Comparison of ENCODE assay signal across 1 cellular context in genomic region chr14:99603965-99604765, GRCh38.
TF ChIP-seq lines count a peak whose summit lies in the region.

TSS of gene CCDC85C (minus strand) at chr14:99604207. CDS start at chr14:99603959, 248 bp downstream.

TF ChIP-seq in HepG2, 621 proteins besides CTCF, POLR2A, EP300 and RAD21 (continued from another document and continues in another):
- TF ChIP-seq NFAT5 (CRISPR knock-in tag; IDR thresholded peaks at IDR 0.05) = no peak
- TF ChIP-seq, protein P1, sequence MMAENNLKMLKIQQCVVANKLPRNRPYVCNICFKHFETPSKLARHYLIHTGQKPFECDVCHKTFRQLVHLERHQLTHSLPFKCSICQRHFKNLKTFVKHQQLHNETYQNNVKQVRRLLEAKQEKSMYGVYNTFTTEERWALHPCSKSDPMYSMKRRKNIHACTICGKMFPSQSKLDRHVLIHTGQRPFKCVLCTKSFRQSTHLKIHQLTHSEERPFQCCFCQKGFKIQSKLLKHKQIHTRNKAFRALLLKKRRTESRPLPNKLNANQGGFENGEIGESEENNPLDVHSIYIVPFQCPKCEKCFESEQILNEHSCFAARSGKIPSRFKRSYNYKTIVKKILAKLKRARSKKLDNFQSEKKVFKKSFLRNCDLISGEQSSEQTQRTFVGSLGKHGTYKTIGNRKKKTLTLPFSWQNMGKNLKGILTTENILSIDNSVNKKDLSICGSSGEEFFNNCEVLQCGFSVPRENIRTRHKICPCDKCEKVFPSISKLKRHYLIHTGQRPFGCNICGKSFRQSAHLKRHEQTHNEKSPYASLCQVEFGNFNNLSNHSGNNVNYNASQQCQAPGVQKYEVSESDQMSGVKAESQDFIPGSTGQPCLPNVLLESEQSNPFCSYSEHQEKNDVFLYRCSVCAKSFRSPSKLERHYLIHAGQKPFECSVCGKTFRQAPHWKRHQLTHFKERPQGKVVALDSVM (CRISPR knock-in tag; IDR thresholded peaks at IDR 0.05) = no peak
- no peak for TF ChIP-seq ETV5 (CRISPR knock-in tag; IDR thresholded peaks at IDR 0.05; ENCODE audit: borderline replicate concordance)
- no peak for TF ChIP-seq TP53 (CRISPR knock-in tag; conservative IDR thresholded peaks at IDR 0.05)
- TF ChIP-seq TBX3 (IDR thresholded peaks at IDR 0.05; ENCODE audit: borderline replicate concordance) = no peak
- TF ChIP-seq, protein P2, sequence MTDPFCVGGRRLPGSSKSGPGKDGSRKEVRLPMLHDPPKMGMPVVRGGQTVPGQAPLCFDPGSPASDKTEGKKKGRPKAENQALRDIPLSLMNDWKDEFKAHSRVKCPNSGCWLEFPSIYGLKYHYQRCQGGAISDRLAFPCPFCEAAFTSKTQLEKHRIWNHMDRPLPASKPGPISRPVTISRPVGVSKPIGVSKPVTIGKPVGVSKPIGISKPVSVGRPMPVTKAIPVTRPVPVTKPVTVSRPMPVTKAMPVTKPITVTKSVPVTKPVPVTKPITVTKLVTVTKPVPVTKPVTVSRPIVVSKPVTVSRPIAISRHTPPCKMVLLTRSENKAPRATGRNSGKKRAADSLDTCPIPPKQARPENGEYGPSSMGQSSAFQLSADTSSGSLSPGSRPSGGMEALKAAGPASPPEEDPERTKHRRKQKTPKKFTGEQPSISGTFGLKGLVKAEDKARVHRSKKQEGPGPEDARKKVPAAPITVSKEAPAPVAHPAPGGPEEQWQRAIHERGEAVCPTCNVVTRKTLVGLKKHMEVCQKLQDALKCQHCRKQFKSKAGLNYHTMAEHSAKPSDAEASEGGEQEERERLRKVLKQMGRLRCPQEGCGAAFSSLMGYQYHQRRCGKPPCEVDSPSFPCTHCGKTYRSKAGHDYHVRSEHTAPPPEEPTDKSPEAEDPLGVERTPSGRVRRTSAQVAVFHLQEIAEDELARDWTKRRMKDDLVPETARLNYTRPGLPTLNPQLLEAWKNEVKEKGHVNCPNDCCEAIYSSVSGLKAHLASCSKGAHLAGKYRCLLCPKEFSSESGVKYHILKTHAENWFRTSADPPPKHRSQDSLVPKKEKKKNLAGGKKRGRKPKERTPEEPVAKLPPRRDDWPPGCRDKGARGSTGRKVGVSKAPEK (CRISPR knock-in tag; IDR thresholded peaks at IDR 0.05; ENCODE audit: borderline replicate concordance) = no peak
- no peak for TF ChIP-seq ZNF367 (CRISPR knock-in tag; IDR thresholded peaks at IDR 0.05; ENCODE audit: borderline replicate concordance)
- TF ChIP-seq ATF7 (IDR thresholded peaks at IDR 0.05) = no peak
- no peak for TF ChIP-seq ATF7 (CRISPR knock-in tag; IDR thresholded peaks at IDR 0.05)
- no peak for TF ChIP-seq SYNCRIP (IDR thresholded peaks at IDR 0.05; ENCODE audit: insufficient read depth, low read depth, low read length)
- TF ChIP-seq GPN1 (CRISPR knock-in tag; IDR thresholded peaks at IDR 0.05; ENCODE audit: borderline replicate concordance) = no peak
- TF ChIP-seq GATAD1 (CRISPR knock-in tag; IDR thresholded peaks at IDR 0.05) = no peak
- TF ChIP-seq ZNF768 (CRISPR knock-in tag; IDR thresholded peaks at IDR 0.05) = no peak
- peak; percentile 30; the same call in 1 of the 2 replicates for TF ChIP-seq ARNT2 (CRISPR knock-in tag; IDR thresholded peaks at IDR 0.05; ENCODE audit: low read depth)
- no peak for TF ChIP-seq ZNF235 (CRISPR knock-in tag; IDR thresholded peaks at IDR 0.05; ENCODE audit: borderline replicate concordance)
- no peak for TF ChIP-seq RBM22 (optimal IDR thresholded peaks at IDR 0.05; ENCODE audit: low read length)
- TF ChIP-seq ZHX2 (IDR thresholded peaks at IDR 0.05; ENCODE audit: low read depth) = no peak
- TF ChIP-seq ZHX2 (CRISPR knock-in tag; IDR thresholded peaks at IDR 0.05; ENCODE audit: borderline replicate concordance) = no peak
- TF ChIP-seq ASH2L (IDR thresholded peaks at IDR 0.05; ENCODE audit: insufficient read length, low read depth, low read length) = no peak
- TF ChIP-seq, protein P3, sequence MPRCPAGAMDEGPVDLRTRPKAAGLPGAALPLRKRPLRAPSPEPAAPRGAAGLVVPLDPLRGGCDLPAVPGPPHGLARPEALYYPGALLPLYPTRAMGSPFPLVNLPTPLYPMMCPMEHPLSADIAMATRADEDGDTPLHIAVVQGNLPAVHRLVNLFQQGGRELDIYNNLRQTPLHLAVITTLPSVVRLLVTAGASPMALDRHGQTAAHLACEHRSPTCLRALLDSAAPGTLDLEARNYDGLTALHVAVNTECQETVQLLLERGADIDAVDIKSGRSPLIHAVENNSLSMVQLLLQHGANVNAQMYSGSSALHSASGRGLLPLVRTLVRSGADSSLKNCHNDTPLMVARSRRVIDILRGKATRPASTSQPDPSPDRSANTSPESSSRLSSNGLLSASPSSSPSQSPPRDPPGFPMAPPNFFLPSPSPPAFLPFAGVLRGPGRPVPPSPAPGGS (CRISPR knock-in tag; IDR thresholded peaks at IDR 0.05) = no peak
- TF ChIP-seq ZNF576 (CRISPR knock-in tag; IDR thresholded peaks at IDR 0.05) = no peak
- TF ChIP-seq MAX (IDR thresholded peaks at IDR 0.05) = no peak; the same call in 1 of the 2 replicates
- TF ChIP-seq ZNF746 (CRISPR knock-in tag; IDR thresholded peaks at IDR 0.05) = no peak
- TF ChIP-seq, protein P4, sequence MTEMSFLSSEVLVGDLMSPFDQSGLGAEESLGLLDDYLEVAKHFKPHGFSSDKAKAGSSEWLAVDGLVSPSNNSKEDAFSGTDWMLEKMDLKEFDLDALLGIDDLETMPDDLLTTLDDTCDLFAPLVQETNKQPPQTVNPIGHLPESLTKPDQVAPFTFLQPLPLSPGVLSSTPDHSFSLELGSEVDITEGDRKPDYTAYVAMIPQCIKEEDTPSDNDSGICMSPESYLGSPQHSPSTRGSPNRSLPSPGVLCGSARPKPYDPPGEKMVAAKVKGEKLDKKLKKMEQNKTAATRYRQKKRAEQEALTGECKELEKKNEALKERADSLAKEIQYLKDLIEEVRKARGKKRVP (CRISPR knock-in tag; IDR thresholded peaks at IDR 0.05) = no peak
- TF ChIP-seq E2F5 (CRISPR knock-in tag; conservative IDR thresholded peaks at IDR 0.05) = no peak
- TF ChIP-seq HCFC1 (IDR thresholded peaks at IDR 0.05; ENCODE audit: low read depth, low read length) = no peak
- peak; percentile 17; the same call in 1 of the 2 replicates for TF ChIP-seq CREB1 (IDR thresholded peaks at IDR 0.05)
- TF ChIP-seq CREB1 (CRISPR knock-in tag; IDR thresholded peaks at IDR 0.05) = no peak
- TF ChIP-seq TOPORS (CRISPR knock-in tag; IDR thresholded peaks at IDR 0.05) = peak; percentile 97
- no peak for TF ChIP-seq HMG20B (CRISPR knock-in tag; conservative IDR thresholded peaks at IDR 0.05)
- no peak for TF ChIP-seq ZNF260 (CRISPR knock-in tag; IDR thresholded peaks at IDR 0.05; ENCODE audit: borderline replicate concordance, low read depth)
- no peak for TF ChIP-seq USF2 (IDR thresholded peaks at IDR 0.05; ENCODE audit: low read depth, low read length)
- TF ChIP-seq USF2 (CRISPR knock-in tag; IDR thresholded peaks at IDR 0.05; ENCODE audit: borderline replicate concordance) = no peak
- no peak for TF ChIP-seq PLRG1 (conservative IDR thresholded peaks at IDR 0.05)
- TF ChIP-seq AKAP8 (CRISPR knock-in tag; IDR thresholded peaks at IDR 0.05) = no peak; the same call in 1 of the 2 replicates
- TF ChIP-seq ZNF24 (IDR thresholded peaks at IDR 0.05) = no peak
